ENCODE assay signal across 8 cellular contexts in genomic region chr10:23095404-23095965, GRCh38. TPM values are rescaled to one million over a fixed set of nuclear protein-coding genes. Genes with fewer than 3 reads are reported as not detected.
DNase-seq lines count a peak whose midpoint lies in the region; ATAC-seq and TF ChIP-seq lines count a peak whose summit lies in the region.

MSRB2 (plus strand) TSS chr10:23095579; CDS start chr10:23095609, 30 bp downstream.

- H3K27ac Mint-ChIP-seq in activated T-helper 1 cell treated with anti-CD3 and anti-CD28 coated beads, Interleukin-12 subunit alpha, Interleukin-12 subunit beta, Interleukin-2, Interleukin-4 antibody, amounts not matched to agents 30 ng/mL and 10 ng/mL and 1 ng/mL, durations not matched to agents 14 hours and 24 hours and 36 hours = peak within 1 kb of the TSS; percentile 91
- peak within 1 kb of the TSS; percentile 84 to 97 (median 94) for H3K27ac Mint-ChIP-seq in naive thymus-derived CD4-positive, alpha-beta T cell
- H3K27ac Mint-ChIP-seq in stimulated activated memory B cell treated with anti-CD40 and anti-IgM and Interleukin-4, amounts not matched to agents 10 μg/mL and 1 μg/mL and 100 μg/mL, for 72 hours = peak within 1 kb of the TSS; percentile 89

- no peaks in the 10 kb centered on the region for H3K36me3 Mint-ChIP-seq in activated T-helper 1 cell treated with anti-CD3 and anti-CD28 coated beads, Interleukin-12 subunit alpha, Interleukin-12 subunit beta, Interleukin-2, Interleukin-4 antibody, amounts not matched to agents 30 ng/mL and 10 ng/mL and 1 ng/mL, durations not matched to agents 14 hours and 24 hours and 36 hours (ENCODE audit: low read depth)
- peaks cover 0 to 15% (median 1%) of the 10 kb centered on the region in 5 donors for H3K36me3 Mint-ChIP-seq in naive thymus-derived CD4-positive, alpha-beta T cell
- H3K36me3 Mint-ChIP-seq in stimulated activated memory B cell treated with anti-CD40 and anti-IgM and Interleukin-4, amounts not matched to agents 10 μg/mL and 1 μg/mL and 100 μg/mL, for 72 hours = peaks cover 3% of the 10 kb centered on the region

- H3K27me3 ChIP-seq in HUES48 (ENCODE audit: control insufficient read depth, insufficient read depth, low read length) (no peaks in the 10 kb centered on the region), Panc1 (ENCODE audit: control insufficient read depth, insufficient read depth, low read length) (no peaks in the 10 kb centered on the region), fibroblast of lung (ENCODE audit: control insufficient read depth, insufficient read depth, low read length) (no peaks in the 10 kb centered on the region)
- H3K27me3 ChIP-seq in naive thymus-derived CD4-positive, alpha-beta T cell (ENCODE audit: control insufficient read depth in 2 of 2, insufficient read depth in 2 of 2, low read length in 2 of 2) = no peaks in the 10 kb centered on the region

- CTCF ChIA-PET in Panc1 (lab: Charles Lee) = no interaction called here
- CTCF ChIA-PET in naive thymus-derived CD4-positive, alpha-beta T cell (lab: Charles Lee) = no interaction called here

- no TSS peak for BruUV-seq in Panc1 (replicated peaks; lab: Mats Ljungman, UMichigan)

- no peaks in the 10 kb centered on the region for H3K36me3 ChIP-seq in HUES48 (ENCODE audit: control insufficient read depth, insufficient read depth, low read length)
- H3K36me3 ChIP-seq in Panc1 (ENCODE audit: control insufficient read depth, insufficient read depth, low read length) = no peaks in the 10 kb centered on the region
- H3K36me3 ChIP-seq in fibroblast of lung (ENCODE audit: control insufficient read depth, insufficient read depth, low read length) = no peaks in the 10 kb centered on the region
- H3K36me3 ChIP-seq in naive thymus-derived CD4-positive, alpha-beta T cell (ENCODE audit: control insufficient read depth in 2 of 3, insufficient read depth in 3 of 3, low read length in 3 of 3) = no peaks in the 10 kb centered on the region

- peak within 1 kb of the TSS; percentile 75 for H3K4me3 ChIP-seq in HUES48 (ENCODE audit: low read depth, low read length)
- H3K4me3 ChIP-seq in Panc1 (ENCODE audit: low read depth in 2 of 2, low read length in 2 of 2) = peak within 1 kb of the TSS; percentile 61 to 65
- peak within 1 kb of the TSS; percentile 54 to 88 (median 62) for H3K4me3 ChIP-seq in fibroblast of lung (replicated peaks in 1 of 4; ENCODE audit: control extremely low read depth in 1 of 4, insufficient read depth in 1 of 4, low read depth in 3 of 4, low read length in 4 of 4)
- peak within 1 kb of the TSS; percentile 66 for H3K4me3 ChIP-seq in naive thymus-derived CD4-positive, alpha-beta T cell (ENCODE audit: low read length)

- H3K4me1 Mint-ChIP-seq in activated T-helper 1 cell treated with anti-CD3 and anti-CD28 coated beads, Interleukin-12 subunit alpha, Interleukin-12 subunit beta, Interleukin-2, Interleukin-4 antibody, amounts not matched to agents 30 ng/mL and 10 ng/mL and 1 ng/mL, durations not matched to agents 14 hours and 24 hours and 36 hours (ENCODE audit: low read depth) = peaks cover 36% of the 10 kb centered on the region
- peaks cover 30 to 45% (median 43%) of the 10 kb centered on the region in 7 donors for H3K4me1 Mint-ChIP-seq in naive thymus-derived CD4-positive, alpha-beta T cell
- H3K4me1 Mint-ChIP-seq in stimulated activated memory B cell treated with anti-CD40 and anti-IgM and Interleukin-4, amounts not matched to agents 10 μg/mL and 1 μg/mL and 100 μg/mL, for 72 hours = peaks cover 30% of the 10 kb centered on the region

- intact Hi-C loops in Panc1 (cut with micrococcal nuclease; ENCODE audit: unreplicated experiment) = no loop called here
- intact Hi-C loops in activated T-helper 1 cell treated with anti-CD3 and anti-CD28 coated beads, Interleukin-12 subunit alpha, Interleukin-12 subunit beta, Interleukin-2, Interleukin-4 antibody, amounts not matched to agents 30 ng/mL and 10 ng/mL and 1 ng/mL, durations not matched to agents 14 hours and 24 hours and 36 hours (cut with micrococcal nuclease) = loop anchor here (2.0 to 10.0 kb wide), 8 partner anchors 347 to 1601 kb away; partner anchors contain the start of genes DNAJC1 and SPAG6
- intact Hi-C loops in naive thymus-derived CD4-positive, alpha-beta T cell (cut with micrococcal nuclease) = loop anchor here (1.0 to 10.0 kb wide), 15 partner anchors 27 to 1921 kb away; partner anchors contain the start of genes DNAJC1 (in 2 of the 2), BMI1 (in 1 of the 2), ENKUR (in 1 of the 2) and MLLT10 (in 1 of the 2)

- H4K20me1 ChIP-seq in fibroblast of lung (ENCODE audit: control insufficient read depth, extremely low read depth, insufficient read depth, low read length) = no peaks in the 10 kb centered on the region

- H3K9me3 Mint-ChIP-seq in activated T-helper 1 cell treated with anti-CD3 and anti-CD28 coated beads, Interleukin-12 subunit alpha, Interleukin-12 subunit beta, Interleukin-2, Interleukin-4 antibody, amounts not matched to agents 30 ng/mL and 10 ng/mL and 1 ng/mL, durations not matched to agents 14 hours and 24 hours and 36 hours = peaks cover 2% of the 10 kb centered on the region
- H3K9me3 Mint-ChIP-seq in naive thymus-derived CD4-positive, alpha-beta T cell = peaks cover 0 to 21% (median 4%) of the 10 kb centered on the region in 11 donors
- peaks cover 7% of the 10 kb centered on the region for H3K9me3 Mint-ChIP-seq in stimulated activated memory B cell treated with anti-CD40 and anti-IgM and Interleukin-4, amounts not matched to agents 10 μg/mL and 1 μg/mL and 100 μg/mL, for 72 hours

- H3K9me3 ChIP-seq in HUES48 (ENCODE audit: control insufficient read depth, insufficient read depth, low read length) (0 out of 2 replicates have a peak, but pooled peaks cover 2% of the 10 kb centered on the region), Panc1 (ENCODE audit: control insufficient read depth, insufficient read depth, low read depth, low read length) (no peaks in the 10 kb centered on the region; the same call in 1 of the 2 replicates), fibroblast of lung (ENCODE audit: control insufficient read depth, insufficient read depth, low read depth, low read length) (no peaks in the 10 kb centered on the region)
- peaks cover 0 to 6% (median 0%) of the 10 kb centered on the region in 3 experiments for H3K9me3 ChIP-seq in naive thymus-derived CD4-positive, alpha-beta T cell (ENCODE audit: control insufficient read depth in 2 of 3, low read length in 3 of 3)

- H3K4me1 ChIP-seq in HUES48 (ENCODE audit: control insufficient read depth, insufficient read depth, low read length) = peaks cover 26% of the 10 kb centered on the region
- H3K4me1 ChIP-seq in Panc1 (ENCODE audit: control insufficient read depth, insufficient read depth, low read length) = no peaks in the 10 kb centered on the region
- H3K4me1 ChIP-seq in fibroblast of lung (ENCODE audit: control insufficient read depth, extremely low read depth, insufficient read depth, low read length) = peaks cover 4% of the 10 kb centered on the region
- peaks cover 13 to 20% of the 10 kb centered on the region in 2 donors for H3K4me1 ChIP-seq in naive thymus-derived CD4-positive, alpha-beta T cell (ENCODE audit: control insufficient read depth in 2 of 2, insufficient read depth in 2 of 2, low read length in 2 of 2)

- H3K4me3 Mint-ChIP-seq in activated T-helper 1 cell treated with anti-CD3 and anti-CD28 coated beads, Interleukin-12 subunit alpha, Interleukin-12 subunit beta, Interleukin-2, Interleukin-4 antibody, amounts not matched to agents 30 ng/mL and 10 ng/mL and 1 ng/mL, durations not matched to agents 14 hours and 24 hours and 36 hours = peak within 1 kb of the TSS; percentile 92
- H3K4me3 Mint-ChIP-seq in naive thymus-derived CD4-positive, alpha-beta T cell = peak within 1 kb of the TSS; percentile 85 to 100 (median 94)
- H3K4me3 Mint-ChIP-seq in stimulated activated memory B cell treated with anti-CD40 and anti-IgM and Interleukin-4, amounts not matched to agents 10 μg/mL and 1 μg/mL and 100 μg/mL, for 72 hours = peak within 1 kb of the TSS; percentile 85

- H3K4me2 ChIP-seq in fibroblast of lung (ENCODE audit: extremely low read depth, insufficient read depth, low read length) = peak within 1 kb of the TSS; percentile 85

- ATAC-seq in GM21390 (IDR thresholded peaks at IDR 0.05; ENCODE audit: unreplicated experiment) = peak; percentile 75
- peak; percentile 93 for ATAC-seq in Panc1
- ATAC-seq in naive thymus-derived CD4-positive, alpha-beta T cell = peak; percentile 83
- peak; percentile 87 for ATAC-seq in stimulated activated memory B cell treated with anti-CD40 and anti-IgM and Interleukin-4, amounts not matched to agents 10 μg/mL and 1 μg/mL and 100 μg/mL, for 72 hours

- H3K79me2 ChIP-seq in fibroblast of lung (ENCODE audit: control insufficient read depth, insufficient read depth, low read length) = peaks cover 6% of the 10 kb centered on the region

- peaks cover 6% of the 10 kb centered on the region for H3K27me3 Mint-ChIP-seq in activated T-helper 1 cell treated with anti-CD3 and anti-CD28 coated beads, Interleukin-12 subunit alpha, Interleukin-12 subunit beta, Interleukin-2, Interleukin-4 antibody, amounts not matched to agents 30 ng/mL and 10 ng/mL and 1 ng/mL, durations not matched to agents 14 hours and 24 hours and 36 hours (ENCODE audit: insufficient read depth)
- peaks cover 0 to 22% (median 0%) of the 10 kb centered on the region in 5 donors for H3K27me3 Mint-ChIP-seq in naive thymus-derived CD4-positive, alpha-beta T cell
- H3K27me3 Mint-ChIP-seq in stimulated activated memory B cell treated with anti-CD40 and anti-IgM and Interleukin-4, amounts not matched to agents 10 μg/mL and 1 μg/mL and 100 μg/mL, for 72 hours = no peaks in the 10 kb centered on the region

- POLR2A ChIA-PET in Panc1 (lab: Charles Lee) = no interaction called here
- POLR2A ChIA-PET in naive thymus-derived CD4-positive, alpha-beta T cell (lab: Charles Lee) = no interaction called here

- TF ChIP-seq CTCF in Panc1 (IDR thresholded peaks at IDR 0.05) (no peak), fibroblast of lung (conservative IDR thresholded peaks at IDR 0.05 in 1 of 2, IDR thresholded peaks at IDR 0.05 in 1 of 2; ENCODE audit: low read depth in 1 of 2, low read length in 2 of 2) (no peak)

- peak within 1 kb of the TSS; percentile 75 for H3K27ac ChIP-seq in HUES48 (ENCODE audit: low read depth, low read length)
- peak within 1 kb of the TSS; percentile 78 for H3K27ac ChIP-seq in Panc1 (ENCODE audit: low read length)
- H3K27ac ChIP-seq in fibroblast of lung (ENCODE audit: insufficient read depth, low read length) = peak within 1 kb of the TSS; percentile 79
- peak within 1 kb of the TSS; percentile 74 for H3K27ac ChIP-seq in naive thymus-derived CD4-positive, alpha-beta T cell (ENCODE audit: low read depth, low read length)

- H2AFZ ChIP-seq in fibroblast of lung (ENCODE audit: low read length) = peak within 1 kb of the TSS; percentile 45

- peak within 1 kb of the TSS; percentile 85; the same call in 1 of the 2 replicates for H3K9ac ChIP-seq in HUES48 (ENCODE audit: low read depth, low read length)
- H3K9ac ChIP-seq in fibroblast of lung (ENCODE audit: insufficient read depth, low read length) = peak within 1 kb of the TSS; percentile 75

- in situ Hi-C loops in Panc1 (cut with HindIII; ENCODE audit: low pct_unique_long_range_greater_than_20kb, low sequenced_read_pairs) = no loop called here

- DNase-seq in DMS 273 (lab: John Stamatoyannopoulos, UW; ENCODE audit: unreplicated experiment) (peak; percentile 93), Panc1 (ENCODE audit: low read depth, low spot score) (peak; percentile 52), fibroblast of lung (ENCODE audit: low read depth in 2 of 2) (peak; percentile 92 to 97)
- DNase-seq in activated T-helper 1 cell treated with anti-CD3 and anti-CD28 coated beads, Interleukin-12 subunit alpha, Interleukin-12 subunit beta, Interleukin-2, Interleukin-4 antibody, amounts not matched to agents 30 ng/mL and 10 ng/mL and 1 ng/mL, durations not matched to agents 14 hours and 24 hours and 36 hours (ENCODE audit: low spot score) = peak; percentile 64
- DNase-seq in naive thymus-derived CD4-positive, alpha-beta T cell = peak; percentile 34 to 70 (median 58)

RNA-seq across cellular contexts. Expression of gene MSRB2, which starts in this region (rescaled TPM):
- 10.7 TPM for total RNA-seq in Panc1 (2021; ENCODE audit: unreplicated experiment)
- polyA plus RNA-seq in Panc1 (2012; ENCODE audit: insufficient read length) = 18.8 TPM
- total RNA-seq in activated T-helper 1 cell treated with anti-CD3 and anti-CD28 coated beads, Interleukin-12 subunit alpha, Interleukin-12 subunit beta, Interleukin-2, Interleukin-4 antibody, amounts not matched to agents 30 ng/mL and 10 ng/mL and 1 ng/mL, durations not matched to agents 14 hours and 24 hours and 36 hours = 3.0 and 4.0 TPM in 2 replicates
- 16.9 and 19.0 TPM in 2 replicates for total RNA-seq in fibroblast of lung
- polyA plus RNA-seq in fibroblast of lung = 31.9 and 33.0 TPM in 2 replicates
- 32.6 and 35.9 TPM in 2 replicates for polyA plus RNA-seq in fibroblast of lung (2012)
- 2.4 and 25.0 TPM in 2 replicates for polyA minus RNA-seq in fibroblast of lung (ENCODE audit: low replicate concordance)
- total RNA-seq in naive thymus-derived CD4-positive, alpha-beta T cell = 10 to 100 TPM in 1 of 5 experiments, 1 to 10 TPM in 4; 4.7 to 11.9 (median 9.0) TPM
- polyA plus RNA-seq in naive thymus-derived CD4-positive, alpha-beta T cell = 10 to 100 TPM; 13.1 to 16.9 TPM

Comparison
In these comparisons a context has a peak if more than half of its experiments do, and no peak if none do; other contexts are left out.
1. Peak in every context shown above with its lines: DNase-seq, ATAC-seq, H3K4me3 ChIP-seq and H3K27ac ChIP-seq.